14 cellular contexts compared by ENCODE assay signal in the genomic region with DNA sequence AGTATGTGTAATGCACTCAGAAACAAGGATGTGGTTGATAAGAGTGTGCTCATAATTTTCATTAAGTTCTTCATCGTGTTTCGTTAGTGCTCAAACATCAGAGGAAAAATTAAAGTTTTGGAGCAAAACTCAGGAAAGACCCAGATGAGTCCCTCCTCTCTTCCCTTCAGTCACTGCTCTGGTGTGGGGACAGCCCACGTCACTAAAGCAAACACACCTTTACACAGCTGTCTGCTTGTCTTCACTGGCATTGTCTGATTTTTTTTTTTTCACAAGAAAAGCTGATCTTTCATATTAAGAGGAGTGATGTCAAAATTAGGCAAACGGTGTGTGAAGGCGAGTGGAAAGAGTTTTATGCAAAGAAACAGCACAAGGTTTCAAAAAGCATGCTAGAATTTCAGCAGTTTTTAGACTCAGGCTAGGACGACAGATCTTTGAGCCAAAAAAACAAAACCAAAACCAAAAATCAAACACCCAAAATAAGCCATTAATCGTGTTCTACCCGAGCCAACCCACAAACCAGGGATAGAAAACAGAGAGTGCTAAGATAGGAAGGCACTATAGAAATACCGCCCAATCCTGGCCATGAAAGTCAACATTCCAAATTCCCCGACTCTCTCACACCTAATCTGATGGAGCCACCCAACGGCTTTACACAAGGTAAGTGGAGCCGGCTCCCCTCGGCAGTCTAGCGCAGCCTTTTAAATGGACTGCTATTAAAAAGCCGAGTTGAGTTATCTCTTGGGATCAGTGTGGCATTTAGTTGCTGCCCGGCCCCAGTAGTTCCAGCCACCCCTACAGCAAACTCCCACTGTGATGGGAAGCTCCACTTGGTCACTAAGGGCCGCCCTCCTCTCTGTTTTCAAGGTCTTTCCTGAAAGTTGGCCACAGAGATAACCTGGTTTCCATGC. TPM values are rescaled to one million over a fixed set of nuclear protein-coding genes. Genes with fewer than 3 reads are reported as not detected.
DNase-seq lines count a peak whose midpoint lies in the region; ATAC-seq, FAIRE-seq and TF ChIP-seq lines count a peak whose summit lies in the region.
"Had no signal": no experiment of that assay in that cellular context is flagged by ENCODE, and none has a peak within 500 bp of the region (broad histone marks: within the 10 kb centered on the region; RNA-seq: fewer than 3 reads in every experiment).

No MANE protein-coding gene starts in this region.

- no peaks in the 10 kb centered on the region for H3K4me1 ChIP-seq in mammary epithelial cell (ENCODE audit: insufficient read depth, low read length)
- no peaks in the 10 kb centered on the region for H3K4me1 ChIP-seq in breast epithelium
- peaks cover 8% of the 10 kb centered on the region for H3K4me1 ChIP-seq in endothelial cell of umbilical vein (ENCODE audit: control insufficient read depth, extremely low read depth, insufficient read depth, low read length)
- H3K4me1 ChIP-seq in heart left ventricle = no peaks in the 10 kb centered on the region
- H3K4me1 ChIP-seq: lower lobe of right lung had no signal

- no peaks in the 10 kb centered on the region for H4K20me1 ChIP-seq in mammary epithelial cell (ENCODE audit: insufficient read depth, low read length)
- H4K20me1 ChIP-seq in endothelial cell of umbilical vein (replicated peaks; ENCODE audit: control insufficient read depth, extremely low read depth, insufficient read depth, low read length) = no peaks in the 10 kb centered on the region

- no peaks in the 10 kb centered on the region for H3K36me3 ChIP-seq in mammary epithelial cell (ENCODE audit: insufficient read depth, low read length)
- H3K36me3 ChIP-seq in breast epithelium = no peaks in the 10 kb centered on the region
- H3K36me3 ChIP-seq in endothelial cell of umbilical vein (ENCODE audit: control insufficient read depth in 2 of 2, extremely low read depth in 1 of 2, insufficient read depth in 2 of 2, low read length in 2 of 2) = no peaks in the 10 kb centered on the region
- no peaks in the 10 kb centered on the region for H3K36me3 ChIP-seq in heart left ventricle
- H3K36me3 ChIP-seq: lower lobe of right lung had no signal

- FAIRE-seq in endothelial cell of umbilical vein (lab: Jason Lieb, UNC) = no peak

- H3K4me3 ChIP-seq in mammary epithelial cell (replicated peaks in 1 of 3; ENCODE audit: insufficient read depth in 1 of 3, low read depth in 2 of 3, low read length in 3 of 3) (no peak overlapping the region), breast epithelium (peak overlapping the region in 1 of 3 donors; percentile 43), endothelial cell of umbilical vein (replicated peaks in 1 of 3; ENCODE audit: insufficient read depth in 1 of 3, low read depth in 1 of 3, low read length in 3 of 3) (peak overlapping the region; percentile 10 to 51 (median 16)), heart left ventricle (no peak overlapping the region)
- H3K4me3 ChIP-seq: lower lobe of right lung had no signal

- POLR2A ChIA-PET in endothelial cell of umbilical vein (lab: Charles Lee) = interaction anchor here (0.5 to 0.6 kb wide), 2 partner anchors 28 kb away, joined by 4 read pairs; a partner anchor contains a TSS

- no peak overlapping the region for H3K27ac ChIP-seq in mammary epithelial cell (ENCODE audit: insufficient read depth, low read depth, low read length)
- H3K27ac ChIP-seq in breast epithelium = no peak overlapping the region
- H3K27ac ChIP-seq in endothelial cell of umbilical vein (ENCODE audit: insufficient read depth, low read depth, low read length) = no peak overlapping the region
- no peak overlapping the region for H3K27ac ChIP-seq in heart left ventricle
- H3K27ac ChIP-seq: lower lobe of right lung had no signal

- H3K79me2 ChIP-seq in mammary epithelial cell (ENCODE audit: insufficient read depth, low read length) (no peaks in the 10 kb centered on the region), endothelial cell of umbilical vein (ENCODE audit: control insufficient read depth, insufficient read depth, low read length) (no peaks in the 10 kb centered on the region)

- H3K9me3 ChIP-seq in mammary epithelial cell (replicated peaks; ENCODE audit: insufficient read depth, low read length) (no peaks in the 10 kb centered on the region), breast epithelium (no peaks in the 10 kb centered on the region), endothelial cell of umbilical vein (replicated peaks; ENCODE audit: control insufficient read depth, insufficient read depth, low read length) (no peaks in the 10 kb centered on the region), heart left ventricle (no peaks in the 10 kb centered on the region)
- H3K9me3 ChIP-seq: lower lobe of right lung had no signal

- no peak for ATAC-seq in GM19467 (IDR thresholded peaks at IDR 0.05; ENCODE audit: unreplicated experiment)
- no peak for ATAC-seq in heart left ventricle
- ATAC-seq: lower lobe of right lung had no signal

- dilution Hi-C loops in mammary epithelial cell (cut with HindIII; ENCODE audit: low sequenced_read_pairs) = no loop called here
- dilution Hi-C loops in endothelial cell of umbilical vein (cut with MboI; ENCODE audit: extremely low pct_ligation_motif_present, low sequenced_read_pairs) = no loop called here

- H3K27me3 ChIP-seq in mammary epithelial cell (ENCODE audit: insufficient read depth, low read length) (no peaks in the 10 kb centered on the region), breast epithelium (no peaks in the 10 kb centered on the region), endothelial cell of umbilical vein (ENCODE audit: control insufficient read depth in 2 of 2, insufficient read depth in 2 of 2, low read length in 2 of 2) (peaks cover 0 to 6% of the 10 kb centered on the region in 2 experiments), heart left ventricle (peaks cover 0 to 69% (median 12%) of the 10 kb centered on the region in 9 donors)

- BruUV-seq in mammary epithelial cell (replicated peaks; lab: Mats Ljungman, UMichigan) (no TSS peak), endothelial cell of umbilical vein (replicated peaks; lab: Mats Ljungman, UMichigan) (no TSS peak)

- in situ Hi-C loops in mammary epithelial cell (cut with MboI; ENCODE audit: low sequenced_read_pairs in 2 of 2) = no loop called here

- TF ChIP-seq POLR2A in breast epithelium (IDR thresholded peaks at IDR 0.05) = no peak
- no peak for TF ChIP-seq POLR2A in endothelial cell of umbilical vein (IDR thresholded peaks at IDR 0.05; ENCODE audit: low read depth, low read length)
- TF ChIP-seq POLR2A in heart left ventricle (IDR thresholded peaks at IDR 0.05) = no peak

- intact Hi-C loops in mammary epithelial cell (cut with micrococcal nuclease) (no loop called here), breast epithelium (cut with DNase I; ENCODE audit: low total_unique reads) (no loop called here), endothelial cell of umbilical vein (cut with micrococcal nuclease) (no loop called here), heart left ventricle (cut with DNase I) (no loop called here)

- H3K9ac ChIP-seq in mammary epithelial cell (ENCODE audit: insufficient read depth, low read length) (no peak overlapping the region), endothelial cell of umbilical vein (replicated peaks; ENCODE audit: extremely low read depth, insufficient read depth, low read length) (no peak overlapping the region)

- H2AFZ ChIP-seq in mammary epithelial cell (ENCODE audit: low read depth, low read length) (peak overlapping the region; percentile 10), endothelial cell of umbilical vein (ENCODE audit: low read depth, low read length) (peak overlapping the region; percentile 92)

- H3K9me1 ChIP-seq in endothelial cell of umbilical vein (replicated peaks; ENCODE audit: control insufficient read depth, extremely low read depth, insufficient read depth, low read length) = no peaks in the 10 kb centered on the region

- H3K4me2 ChIP-seq in mammary epithelial cell (ENCODE audit: insufficient read depth, low read depth, low read length) = no peak overlapping the region
- peak overlapping the region; percentile 80 for H3K4me2 ChIP-seq in endothelial cell of umbilical vein (ENCODE audit: insufficient read depth, low read length)

- DNase-seq in mammary epithelial cell (peak; percentile 16), breast epithelium (ENCODE audit: low spot score in 2 of 2) (no peak), NCI-H69 (lab: John Stamatoyannopoulos, UW) (peak; percentile 40), endothelial cell of umbilical vein (ENCODE audit: low read depth, low spot score) (peak; percentile 13), ureter (ENCODE audit: low spot score) (peak; percentile 42), NCI-H524 (lab: John Stamatoyannopoulos, UW) (no peak), heart left ventricle (no peak)
- DNase-seq: activated CD4-positive, CD25-positive, alpha-beta regulatory T cell treated with anti-CD3 and anti-CD28 coated beads, Interleukin-2, amount 50 U/mL, for 72 hours; DMS 273 treated with DMSO at 0.1 percent for 48 hours; HCEC 1CT; lower lobe of right lung; NCI-H1436; RPMI8226 had no signal

- CTCF ChIA-PET in mammary epithelial cell (lab: Charles Lee; ENCODE audit: low non-redundant PET) (no interaction called here), endothelial cell of umbilical vein (lab: Charles Lee) (interaction anchor here (1.0 to 1.7 kb wide), 3 partner anchors 8 to 154 kb away, joined by 3 to 6 read pairs (median 4); no protein-coding TSS in a partner anchor)

- 77% methylated on average over 17 of the region's 17 CpGs for WGBS in mammary epithelial cell (ENCODE audit: low coverage, missing lambda C conversion rate)
- 40 to 51% (median 46%) methylated on average over 17 of the region's 17 CpGs for WGBS in heart left ventricle, 4 donors

- TF ChIP-seq CTCF in mammary epithelial cell (conservative IDR thresholded peaks at IDR 0.05 in 1 of 2, IDR thresholded peaks at IDR 0.05 in 1 of 2; ENCODE audit: extremely low read depth in 1 of 2, insufficient read depth in 1 of 2, low read depth in 1 of 2, low read length in 2 of 2) (no peak), breast epithelium (IDR thresholded peaks at IDR 0.05) (no peak), endothelial cell of umbilical vein (IDR thresholded peaks at IDR 0.05; ENCODE audit: extremely low read depth in 1 of 2, insufficient read depth in 1 of 2, low read depth in 1 of 2, low read length in 2 of 2) (no peak), heart left ventricle (IDR thresholded peaks at IDR 0.05) (no peak)

RNA-seq across cellular contexts. Expression of a gene that starts 27.9 kb away (rescaled TPM):
- total RNA-seq in mammary epithelial cell (10 to 100 TPM in 1 of 2 donors, 1 to 10 TPM in 1; 7.7 to 20.6 TPM), breast epithelium (10 to 100 TPM in 2 of 3 donors, under 1 TPM in 1; 0.48 to 36.4 (median 28.2) TPM), endothelial cell of umbilical vein (30.9 and 33.0 TPM in 2 replicates), ureter (310 TPM), heart left ventricle (1 to 10 TPM in 7 of 9 donors, under 1 TPM in 2; 0.71 to 3.4 (median 1.4) TPM)
- polyA plus RNA-seq in mammary epithelial cell (5.3 TPM), endothelial cell of umbilical vein (7.2 and 9.3 TPM in 2 replicates), heart left ventricle (1 to 10 TPM; 1.0 to 1.1 TPM)
- polyA minus RNA-seq in mammary epithelial cell (4.7 TPM), endothelial cell of umbilical vein (2.5 TPM in 2 replicates)
- polyA plus RNA-seq in endothelial cell of umbilical vein (2011; cell fraction: cytosol; rRNA removed) = 6.7 and 7.0 TPM in 2 replicates
- 13.5 and 14.3 TPM in 2 replicates for polyA plus RNA-seq in endothelial cell of umbilical vein (2011; cell fraction: nucleus; rRNA removed)
- polyA plus RNA-seq in endothelial cell of umbilical vein (2012) = 16.6 and 19.7 TPM in 2 replicates
- not detected for polyA minus RNA-seq in endothelial cell of umbilical vein (2011; cell fraction: cytosol; rRNA and poly(A)+ RNA removed)
- polyA minus RNA-seq in endothelial cell of umbilical vein (2011; cell fraction: nucleus; rRNA and poly(A)+ RNA removed) = 5.0 and 8.9 TPM in 2 replicates

Comparison
In these comparisons a context has a peak if more than half of its experiments do, and no peak if none do; other contexts are left out.
1. DNase-seq: peak in mammary epithelial cell (single experiment), NCI-H69 (single experiment), endothelial cell of umbilical vein (single experiment) and ureter (single experiment); none in breast epithelium (0 of 2), NCI-H524 (0 of 2) and heart left ventricle (0 of 5).
2. H3K4me3 ChIP-seq: peak in endothelial cell of umbilical vein (3 of 3); none in mammary epithelial cell (0 of 3) and heart left ventricle (0 of 12).